In genomic region chr19:14507704-14508246, GRCh38 we compare ENCODE assay signal across 10 cellular contexts. TPM values are rescaled to one million over a fixed set of nuclear protein-coding genes. Genes with fewer than 3 reads are reported as not detected.
DNase-seq lines count a peak whose midpoint lies in the region; ATAC-seq and TF ChIP-seq lines count a peak whose summit lies in the region.
"Had no signal": no experiment of that assay in that cellular context is flagged by ENCODE, and none has a peak within 500 bp of the region (broad histone marks: within the 10 kb centered on the region; RNA-seq: fewer than 3 reads in every experiment).

No MANE protein-coding gene starts in this region.

- TF ChIP-seq CTCF in MCF 10A (IDR thresholded peaks at IDR 0.05; ENCODE audit: unreplicated experiment) (no peak), breast epithelium (IDR thresholded peaks at IDR 0.05) (no peak), upper lobe of left lung (IDR thresholded peaks at IDR 0.05) (peak in 1 of 6 experiments; percentile 10), psoas muscle (IDR thresholded peaks at IDR 0.05) (no peak)

- 19 to 44% methylated on average over 5 to 8 of the region's 8 CpGs for WGBS in upper lobe of left lung, 2 donors
- 64 to 72% (median 68%) methylated on average over 8 of the region's 8 CpGs for WGBS in psoas muscle, 3 donors

- H3K4me3 ChIP-seq in breast epithelium: no peak overlapping the region
- H3K4me3 ChIP-seq in upper lobe of left lung: no peak overlapping the region
- H3K4me3 ChIP-seq in psoas muscle: no peak overlapping the region
- H3K4me3 ChIP-seq: prostate gland had no signal

- H3K27ac ChIP-seq in breast epithelium: peak overlapping the region in 1 of 2 donors; percentile 92
- peak overlapping the region; percentile 83 to 86 (median 86) for H3K27ac ChIP-seq in upper lobe of left lung
- no peak overlapping the region for H3K27ac ChIP-seq in psoas muscle
- H3K27ac ChIP-seq: prostate gland had no signal

- DNase-seq in MCF 10A (ENCODE audit: unreplicated experiment) (peak; percentile 60), breast epithelium (ENCODE audit: low spot score in 2 of 2) (no peak), SW 1271 (lab: John Stamatoyannopoulos, UW) (peak; percentile 75 to 89), fibroblast of gingiva (ENCODE audit: low read depth) (peak; percentile 26), upper lobe of left lung (peak in 1 of 2 donors; percentile 64), DMS114 treated with DMSO at 0.1 percent for 48 hours (lab: John Stamatoyannopoulos, UW; ENCODE audit: unreplicated experiment) (no peak), NCI-H446 treated with DMSO at 0.1 percent for 48 hours (lab: John Stamatoyannopoulos, UW) (no peak), psoas muscle (no peak)

- no peaks in the 10 kb centered on the region for H3K36me3 ChIP-seq in breast epithelium
- no peaks in the 10 kb centered on the region for H3K36me3 ChIP-seq in upper lobe of left lung
- H3K36me3 ChIP-seq in psoas muscle (ENCODE audit: insufficient read depth in 1 of 2, low read depth in 1 of 2): no peaks in the 10 kb centered on the region
- H3K36me3 ChIP-seq: prostate gland had no signal

- peaks cover 33% of the 10 kb centered on the region for H3K4me1 Mint-ChIP-seq in MCF 10A (ENCODE audit: insufficient read depth, unreplicated experiment)

- H3K36me3 Mint-ChIP-seq in MCF 10A (ENCODE audit: insufficient read depth, unreplicated experiment): peaks cover 6% of the 10 kb centered on the region

- no peaks in the 10 kb centered on the region for H3K27me3 Mint-ChIP-seq in MCF 10A (ENCODE audit: insufficient read depth, unreplicated experiment)

- no peak overlapping the region for H3K4me3 Mint-ChIP-seq in MCF 10A (ENCODE audit: unreplicated experiment)

- H3K9me3 ChIP-seq in breast epithelium (no peaks in the 10 kb centered on the region), upper lobe of left lung (no peaks in the 10 kb centered on the region), psoas muscle (no peaks in the 10 kb centered on the region)
- H3K9me3 ChIP-seq: prostate gland had no signal

- H3K27ac Mint-ChIP-seq in MCF 10A (ENCODE audit: low read depth, unreplicated experiment): peak overlapping the region; percentile 71

- H3K4me1 ChIP-seq in breast epithelium (no peaks in the 10 kb centered on the region), upper lobe of left lung (peaks cover 28 to 67% (median 50%) of the 10 kb centered on the region in 4 donors), psoas muscle (peaks cover 10% of the 10 kb centered on the region)
- H3K4me1 ChIP-seq: prostate gland had no signal

- ATAC-seq in upper lobe of left lung (ENCODE audit: low FRiP score in 2 of 2): peak; percentile 2 to 52
- ATAC-seq in psoas muscle: no peak

- TF ChIP-seq EP300 in upper lobe of left lung (IDR thresholded peaks at IDR 0.05): peak in 2 of 4 donors; percentile 76 to 86

- no peaks in the 10 kb centered on the region for H3K9me3 Mint-ChIP-seq in MCF 10A (ENCODE audit: unreplicated experiment)
- H3K9me3 Mint-ChIP-seq: activated T-helper 2 cell treated with anti-CD3 and anti-CD28 coated beads, Interferon-gamma antibody, Interleukin-2, Interleukin-4, amounts not matched to agents 10 μg/mL and 5 μg/mL and 100 μg/mL, durations not matched to agents 14 hours and 24 hours and 36 hours had no signal

- H3K27me3 ChIP-seq in breast epithelium (no peaks in the 10 kb centered on the region), upper lobe of left lung (no peaks in the 10 kb centered on the region), psoas muscle (ENCODE audit: insufficient read depth in 3 of 3, low read length in 2 of 3) (no peaks in the 10 kb centered on the region)

- TF ChIP-seq POLR2A in breast epithelium (IDR thresholded peaks at IDR 0.05) (no peak), upper lobe of left lung (IDR thresholded peaks at IDR 0.05) (no peak)

- CTCF ChIA-PET in MCF 10A (lab: Yijun Ruan, JAX): interaction anchor here (0.7 to 6.2 kb wide), 4 partner anchors 9 to 1901 kb away, joined by 3 to 53 read pairs (median 17); partner anchors contain the start of genes DNAJB1 and NDUFB7

- no TSS peak for BruUV-seq in MCF 10A (replicated peaks; lab: Mats Ljungman, UMichigan)

- intact Hi-C loops in MCF 10A (cut with micrococcal nuclease) (no loop called here), breast epithelium (cut with DNase I; ENCODE audit: low total_unique reads) (no loop called here), psoas muscle (cut with DNase I) (no loop called here)

- POLR2A ChIA-PET in MCF 10A (lab: Yijun Ruan, JAX): interaction anchor here (0.9 to 15.7 kb wide), 4 partner anchors 10 to 28 kb away, joined by 3 to 203 read pairs (median 125); partner anchors contain the start of genes DNAJB1, GIPC1 and TECR

RNA-seq across cellular contexts. Expression of gene DNAJB1, which starts 10.4 kb away (rescaled TPM):
- 71.6 and 97.4 TPM in 2 replicates for total RNA-seq in MCF 10A (2022)
- total RNA-seq in breast epithelium: 100 to 1,000 TPM in 2 of 3 donors, 10 to 100 TPM in 1; 59.0 to 166 (median 102) TPM
- 100 to 1,000 TPM in 3 of 6 donors, 10 to 100 TPM in 3; 33.5 to 137 (median 101) TPM for total RNA-seq in upper lobe of left lung
- 100 to 1,000 TPM in 1 of 4 donors, 10 to 100 TPM in 3; 32.6 to 105 (median 42.6) TPM for total RNA-seq in psoas muscle
- 10 to 100 TPM; 20.8 to 32.0 (median 24.4) TPM for polyA plus RNA-seq in psoas muscle

RNA-seq across cellular contexts. Expression of gene GIPC1, which starts 11.8 kb away (rescaled TPM):
- total RNA-seq in MCF 10A (2022): 107 and 108 TPM in 2 replicates
- total RNA-seq in breast epithelium: 10 to 100 TPM; 48.8 to 79.0 (median 72.0) TPM
- 100 to 1,000 TPM; 103 to 283 (median 152) TPM for total RNA-seq in upper lobe of left lung
- 10 to 100 TPM; 37.9 to 45.3 (median 43.2) TPM for total RNA-seq in psoas muscle
- polyA plus RNA-seq in psoas muscle: 10 to 100 TPM; 45.3 to 63.5 (median 50.8) TPM

RNA-seq across cellular contexts. Expression of gene TECR, which starts 21.6 kb away (rescaled TPM):
- total RNA-seq in MCF 10A (2022) (74.1 and 106 TPM in 2 replicates), breast epithelium (10 to 100 TPM; 36.1 to 66.9 (median 43.4) TPM), upper lobe of left lung (100 to 1,000 TPM in 2 of 6 donors, 10 to 100 TPM in 4; 54.0 to 124 (median 80.6) TPM), psoas muscle (100 to 1,000 TPM; 111 to 209 (median 158) TPM)
- polyA plus RNA-seq in psoas muscle: 100 to 1,000 TPM in 2 of 3 donors, 10 to 100 TPM in 1; 77.8 to 145 (median 136) TPM

RNA-seq across cellular contexts. Expression of gene PTGER1, which starts 32.6 kb away (rescaled TPM):
- 0.29 and 0.42 TPM in 2 replicates for total RNA-seq in MCF 10A (2022)
- total RNA-seq in breast epithelium: 1 to 10 TPM in 1 of 3 donors, under 1 TPM in 1, not detected in 1; 0.48 to 1.3 TPM
- total RNA-seq in upper lobe of left lung: 1 to 10 TPM in 2 of 6 donors, under 1 TPM in 1, not detected in 3; 0.59 to 3.9 (median 1.7) TPM
- under 1 TPM in 2 of 4 donors, not detected in 2; 0.15 to 0.25 TPM for total RNA-seq in psoas muscle
- polyA plus RNA-seq in psoas muscle: under 1 TPM; 0.05 to 0.10 (median 0.08) TPM

Comparison
In these comparisons a context has a peak if more than half of its experiments do, and no peak if none do; other contexts are left out.
1. DNase-seq: peak in MCF 10A (single experiment), SW 1271 (2 of 2) and fibroblast of gingiva (single experiment); none in breast epithelium (0 of 2), DMS114 treated with DMSO at 0.1 percent for 48 hours (single experiment), NCI-H446 treated with DMSO at 0.1 percent for 48 hours (single experiment) and psoas muscle (0 of 2).
2. ATAC-seq: peak in upper lobe of left lung (2 of 2); none in psoas muscle (0 of 4).